ENCODE assay signal across 20 cellular contexts in the genomic region with DNA sequence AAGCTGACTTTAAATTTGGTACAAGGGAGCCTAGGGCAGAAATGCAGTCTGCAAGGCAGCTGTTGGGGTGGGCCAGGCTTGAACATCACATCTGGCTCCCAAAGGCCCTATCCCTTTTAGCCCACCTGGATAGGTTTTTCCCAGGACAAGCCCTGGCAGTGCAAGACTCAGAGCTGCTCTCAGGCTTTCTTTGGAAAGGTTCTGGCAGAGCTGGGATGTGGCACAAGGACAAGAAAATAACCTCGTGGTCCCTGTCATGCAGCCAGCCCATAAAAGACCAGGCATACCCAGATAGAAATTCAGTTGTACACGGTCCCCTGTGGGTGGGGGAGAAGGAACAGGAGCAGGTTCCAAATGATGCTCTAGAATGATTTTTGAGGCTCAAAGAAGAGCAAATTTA.
DNase-seq lines count a peak whose midpoint lies in the region; ATAC-seq and TF ChIP-seq lines count a peak whose summit lies in the region.
"Had no signal": no experiment of that assay in that cellular context is flagged by ENCODE, and none has a peak within 500 bp of the region (broad histone marks: within the 10 kb centered on the region; RNA-seq: fewer than 3 reads in every experiment).

No MANE protein-coding gene starts in this region.

- H3K9me3 Mint-ChIP-seq in brain (no peaks in the 10 kb centered on the region), neural progenitor cell (no peaks in the 10 kb centered on the region)

- H3K79me2 ChIP-seq in MM.1S (ENCODE audit: low read length) = no peaks in the 10 kb centered on the region
- no peaks in the 10 kb centered on the region for H3K79me2 ChIP-seq in neural progenitor cell (ENCODE audit: low read depth)

- H3K4me2 ChIP-seq in MM.1S (ENCODE audit: low read depth, low read length) (peak overlapping the region; percentile 49; the same call in 1 of the 2 replicates), neural progenitor cell (no peak overlapping the region)
- H3K4me2 ChIP-seq: A549 had no signal

- H3F3A ChIP-seq in MM.1S (ENCODE audit: insufficient read depth, low read length) (no peaks in the 10 kb centered on the region), neural progenitor cell (ENCODE audit: low read depth) (peaks cover 20% of the 10 kb centered on the region)

- H3K4me1 Mint-ChIP-seq in brain (peaks cover 78% of the 10 kb centered on the region), neural progenitor cell (peaks cover 47% of the 10 kb centered on the region)

- H3K27ac Mint-ChIP-seq in brain (peak overlapping the region in 3 of 5 experiments; percentile 67 to 92 (median 84)), neural progenitor cell (no peak overlapping the region)

- TF ChIP-seq CTCF in MM.1S (IDR thresholded peaks at IDR 0.05; ENCODE audit: low read length) (no peak), brain (conservative IDR thresholded peaks at IDR 0.05) (no peak), neural progenitor cell (IDR thresholded peaks at IDR 0.05) (no peak)

- H3K27me3 Mint-ChIP-seq in brain = no peaks in the 10 kb centered on the region
- no peaks in the 10 kb centered on the region for H3K27me3 Mint-ChIP-seq in neural progenitor cell (ENCODE audit: insufficient read depth, low read depth)

- H3K9me3 ChIP-seq in MM.1S (replicated peaks; ENCODE audit: insufficient read depth, low read length) = no peaks in the 10 kb centered on the region
- H3K9me3 ChIP-seq in neural progenitor cell (ENCODE audit: low read depth) = no peaks in the 10 kb centered on the region
- H3K9me3 ChIP-seq: A549; BLaER1 treated with 17β-estradiol and CSF1 and Interleukin-3, amounts not matched to agents 10 nM and 100 nM; SJSA1 had no signal

- H3K36me3 Mint-ChIP-seq in brain = peaks cover 18% of the 10 kb centered on the region
- peaks cover 7% of the 10 kb centered on the region for H3K36me3 Mint-ChIP-seq in neural progenitor cell

- no peak overlapping the region for H3K27ac ChIP-seq in MM.1S (ENCODE audit: low read length)
- no peak overlapping the region for H3K27ac ChIP-seq in neural progenitor cell
- H3K27ac ChIP-seq: A549, GM23248, SJSA1 had no signal

- H4K20me1 ChIP-seq in MM.1S (ENCODE audit: insufficient read depth, low read length) (no peaks in the 10 kb centered on the region), neural progenitor cell (ENCODE audit: low read depth) (no peaks in the 10 kb centered on the region)
- H4K20me1 ChIP-seq: BLaER1 treated with 17β-estradiol and CSF1 and Interleukin-3, amounts not matched to agents 10 nM and 100 nM had no signal

- intact Hi-C loops in left ventricle myocardium superior (cut with micrococcal nuclease) = no loop called here

- H3K4me1 ChIP-seq in MM.1S (ENCODE audit: low read length) = peaks cover 26% of the 10 kb centered on the region
- H3K4me1 ChIP-seq in neural progenitor cell = peaks cover 45% of the 10 kb centered on the region
- H3K4me1 ChIP-seq: A549, SJSA1 had no signal

- H3K4me3 Mint-ChIP-seq in brain = no peak overlapping the region
- no peak overlapping the region for H3K4me3 Mint-ChIP-seq in neural progenitor cell

- no peak overlapping the region for H3K4me3 ChIP-seq in MM.1S (ENCODE audit: low read length)
- H3K4me3 ChIP-seq in neural progenitor cell = no peak overlapping the region
- H3K4me3 ChIP-seq: A549; BLaER1 treated with 17β-estradiol and CSF1 and Interleukin-3, amounts not matched to agents 10 nM and 100 nM; GM12878; GM23248; SJSA1 had no signal

- no peaks in the 10 kb centered on the region for H3K9me2 ChIP-seq in MM.1S (replicated peaks; ENCODE audit: insufficient read depth, low read length)

- ATAC-seq in left ventricle myocardium superior (peak; percentile 60), HG03139 (IDR thresholded peaks at IDR 0.05; ENCODE audit: unreplicated experiment) (no peak), GM21528 (IDR thresholded peaks at IDR 0.05; ENCODE audit: low FRiP score, unreplicated experiment) (no peak)
- ATAC-seq: A549, HCT116, HepG2 had no signal

- no peak for DNase-seq in MM.1S
- no peak for DNase-seq in left ventricle myocardium superior
- DNase-seq in superior temporal gyrus (ENCODE audit: extremely low spot score) = peak; percentile 30
- DNase-seq in neural progenitor cell (ENCODE audit: low spot score) = no peak
- DNase-seq in epidermal melanocyte (ENCODE audit: insufficient read length, low spot score) = no peak
- DNase-seq: DMS79 treated with DMSO at 0.1 percent for 48 hours, GM23248, KG1, NCI-H226, NCI-H526 treated with DMSO at 0.1 percent for 48 hours, OCI-M1 had no signal

- H3K27me3 ChIP-seq in MM.1S (replicated peaks; ENCODE audit: insufficient read depth, low read length) = no peaks in the 10 kb centered on the region
- H3K27me3 ChIP-seq in neural progenitor cell = no peaks in the 10 kb centered on the region
- H3K27me3 ChIP-seq: SJSA1 had no signal

- H3K36me3 ChIP-seq in MM.1S (replicated peaks; ENCODE audit: insufficient read depth, low read length) (no peaks in the 10 kb centered on the region), neural progenitor cell (no peaks in the 10 kb centered on the region)
- H3K36me3 ChIP-seq: SJSA1 had no signal

- no peak overlapping the region for H2AFZ ChIP-seq in MM.1S (ENCODE audit: low read length)
- H2AFZ ChIP-seq in neural progenitor cell (replicated peaks) = no peak overlapping the region
- H2AFZ ChIP-seq: GM23248 had no signal

- H3K9ac ChIP-seq in MM.1S (ENCODE audit: low read length) = no peak overlapping the region
- no peak overlapping the region for H3K9ac ChIP-seq in neural progenitor cell
- H3K9ac ChIP-seq: GM23248 had no signal
